ENCODE assay signal across 14 cellular contexts in genomic region chr6:5506575-5506974, GRCh38.
A peak's percentile ranks its signal among the peaks of the same experiment; 100 is the strongest.
DNase-seq lines count a peak whose midpoint lies in the region; ATAC-seq and TF ChIP-seq lines count a peak whose summit lies in the region.
"Had no signal": no experiment of that assay in that cellular context is flagged by ENCODE, and none has a peak within 500 bp of the region (broad histone marks: within the 10 kb centered on the region; RNA-seq: fewer than 3 reads in every experiment).

No MANE protein-coding gene starts in this region.

- DNase-seq in GM10266 (ENCODE audit: extremely low spot score) (peak; percentile 13), left ventricle myocardium superior (no peak), mesothelial cell of epicardium (ENCODE audit: low spot score in 2 of 2, unreplicated experiment in 2 of 2) (no peak), brain microvascular endothelial cell (no peak)
- DNase-seq in activated naive CD8-positive, alpha-beta T cell treated with anti-CD3 and anti-CD28 coated beads, Interleukin-2, amount 10 ng/mL, durations not matched to agents 7 days and 5 days, result no peak
- DNase-seq in activated CD4-positive, CD25-positive, alpha-beta regulatory T cell treated with anti-CD3 and anti-CD28 coated beads, Interleukin-2, amount 50 U/mL, for 72 hours, result no peak
- DNase-seq: H9, NCI-H1436 treated with DMSO at 0.1 percent for 48 hours, occipital lobe, SHP77 had no signal

- no peak overlapping the region for H3K4me3 ChIP-seq in brain microvascular endothelial cell (ENCODE audit: low read depth, low read length)
- H3K4me3 ChIP-seq: coronary artery, hepatocyte had no signal

- no peak for TF ChIP-seq CTCF in GM10266 (IDR thresholded peaks at IDR 0.05; ENCODE audit: control insufficient read depth, insufficient read depth, low read depth, missing control alignments)
- no peak for TF ChIP-seq CTCF in mesothelial cell of epicardium (IDR thresholded peaks at IDR 0.05; ENCODE audit: unreplicated experiment)
- no peak for TF ChIP-seq CTCF in brain microvascular endothelial cell (IDR thresholded peaks at IDR 0.05; ENCODE audit: low read depth, low read length, missing control alignments)

- intact Hi-C loops in left ventricle myocardium superior (cut with micrococcal nuclease), result no loop called here

- H3K27me3 Mint-ChIP-seq in activated naive CD8-positive, alpha-beta T cell treated with anti-CD3 and anti-CD28 coated beads, Interleukin-2, amount 10 ng/mL, durations not matched to agents 7 days and 5 days, result no peaks in the 10 kb centered on the region
- H3K27me3 Mint-ChIP-seq in mesothelial cell of epicardium (ENCODE audit: low read depth), result no peaks in the 10 kb centered on the region

- H3K27ac Mint-ChIP-seq in activated naive CD8-positive, alpha-beta T cell treated with anti-CD3 and anti-CD28 coated beads, Interleukin-2, amount 10 ng/mL, durations not matched to agents 7 days and 5 days, result peak overlapping the region; percentile 74
- no peak overlapping the region for H3K27ac Mint-ChIP-seq in mesothelial cell of epicardium

- peak overlapping the region; percentile 58 for H3K4me3 Mint-ChIP-seq in activated naive CD8-positive, alpha-beta T cell treated with anti-CD3 and anti-CD28 coated beads, Interleukin-2, amount 10 ng/mL, durations not matched to agents 7 days and 5 days
- no peak overlapping the region for H3K4me3 Mint-ChIP-seq in mesothelial cell of epicardium
- H3K4me3 Mint-ChIP-seq: H9 had no signal

- H3K36me3 Mint-ChIP-seq in activated naive CD8-positive, alpha-beta T cell treated with anti-CD3 and anti-CD28 coated beads, Interleukin-2, amount 10 ng/mL, durations not matched to agents 7 days and 5 days, result peaks cover 3% of the 10 kb centered on the region
- peaks cover 3% of the 10 kb centered on the region for H3K36me3 Mint-ChIP-seq in mesothelial cell of epicardium

- POLR2A ChIA-PET in activated naive CD8-positive, alpha-beta T cell treated with anti-CD3 and anti-CD28 coated beads, Interleukin-2, amount 10 ng/mL, durations not matched to agents 7 days and 5 days (lab: Charles Lee), result interaction anchor here (1.1 to 1.9 kb wide), 3 partner anchors 12 to 16 kb away, joined by 3 to 7 read pairs (median 3); no protein-coding TSS in a partner anchor

- H3K27ac ChIP-seq in brain microvascular endothelial cell, result no peak overlapping the region
- H3K27ac ChIP-seq: coronary artery, hepatocyte had no signal

- no peaks in the 10 kb centered on the region for H3K27me3 ChIP-seq in brain microvascular endothelial cell (replicated peaks)
- H3K27me3 ChIP-seq: hepatocyte had no signal

- ATAC-seq in GM19463 (IDR thresholded peaks at IDR 0.05; ENCODE audit: unreplicated experiment) (peak; percentile 22), HG03066 (IDR thresholded peaks at IDR 0.05; ENCODE audit: low read depth, unreplicated experiment) (peak; percentile 27), left ventricle myocardium superior (no peak)
- no peak for ATAC-seq in activated naive CD8-positive, alpha-beta T cell treated with anti-CD3 and anti-CD28 coated beads, Interleukin-2, amount 10 ng/mL, durations not matched to agents 7 days and 5 days (ENCODE audit: low read depth)

- in situ Hi-C loops in brain microvascular endothelial cell (cut with HindIII; ENCODE audit: low pct_ligation_motif_present, low sequenced_read_pairs), result no loop called here

- no peaks in the 10 kb centered on the region for H3K36me3 ChIP-seq in brain microvascular endothelial cell (replicated peaks)

- peaks cover 14% of the 10 kb centered on the region for H3K4me1 Mint-ChIP-seq in activated naive CD8-positive, alpha-beta T cell treated with anti-CD3 and anti-CD28 coated beads, Interleukin-2, amount 10 ng/mL, durations not matched to agents 7 days and 5 days
- peaks cover 3% of the 10 kb centered on the region for H3K4me1 Mint-ChIP-seq in mesothelial cell of epicardium

- no peaks in the 10 kb centered on the region for H3K9me3 Mint-ChIP-seq in activated naive CD8-positive, alpha-beta T cell treated with anti-CD3 and anti-CD28 coated beads, Interleukin-2, amount 10 ng/mL, durations not matched to agents 7 days and 5 days
- H3K9me3 Mint-ChIP-seq in mesothelial cell of epicardium, result no peaks in the 10 kb centered on the region

Comparison
In these comparisons a context has a peak if more than half of its experiments do, and no peak if none do; other contexts are left out.
1. ATAC-seq: peak in GM19463 (single experiment) and HG03066 (single experiment); none in activated naive CD8-positive, alpha-beta T cell treated with anti-CD3 and anti-CD28 coated beads, Interleukin-2, amount 10 ng/mL, durations not matched to agents 7 days and 5 days (single experiment) and left ventricle myocardium superior (single experiment).